Comparison of ENCODE assay signal across 1 cellular context in the genomic region with DNA sequence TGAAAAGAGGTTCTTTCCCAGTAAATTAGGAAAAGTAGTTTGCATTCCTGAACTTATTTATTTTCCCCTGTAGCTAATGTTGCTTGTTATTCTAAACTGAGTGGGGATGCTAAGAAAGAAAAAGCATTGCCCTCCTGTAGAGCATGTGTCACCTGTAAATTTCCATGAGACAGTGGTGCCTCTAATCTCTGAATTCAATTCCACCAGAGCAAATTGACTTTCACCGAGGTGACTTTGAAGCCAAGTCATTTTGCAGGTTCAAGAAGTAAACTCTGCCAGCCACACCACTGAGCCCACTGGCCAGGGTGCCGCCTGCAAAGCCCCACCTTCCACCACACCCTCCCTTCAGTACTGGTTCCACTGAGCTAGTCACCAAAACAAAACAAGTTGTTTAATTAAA.
TF ChIP-seq lines count a peak whose summit lies in the region.

No MANE protein-coding gene starts in this region.

TF ChIP-seq in GM23338, 12 proteins besides CTCF, POLR2A, EP300 and RAD21 (continued from another document):
- TF ChIP-seq, protein P1, sequence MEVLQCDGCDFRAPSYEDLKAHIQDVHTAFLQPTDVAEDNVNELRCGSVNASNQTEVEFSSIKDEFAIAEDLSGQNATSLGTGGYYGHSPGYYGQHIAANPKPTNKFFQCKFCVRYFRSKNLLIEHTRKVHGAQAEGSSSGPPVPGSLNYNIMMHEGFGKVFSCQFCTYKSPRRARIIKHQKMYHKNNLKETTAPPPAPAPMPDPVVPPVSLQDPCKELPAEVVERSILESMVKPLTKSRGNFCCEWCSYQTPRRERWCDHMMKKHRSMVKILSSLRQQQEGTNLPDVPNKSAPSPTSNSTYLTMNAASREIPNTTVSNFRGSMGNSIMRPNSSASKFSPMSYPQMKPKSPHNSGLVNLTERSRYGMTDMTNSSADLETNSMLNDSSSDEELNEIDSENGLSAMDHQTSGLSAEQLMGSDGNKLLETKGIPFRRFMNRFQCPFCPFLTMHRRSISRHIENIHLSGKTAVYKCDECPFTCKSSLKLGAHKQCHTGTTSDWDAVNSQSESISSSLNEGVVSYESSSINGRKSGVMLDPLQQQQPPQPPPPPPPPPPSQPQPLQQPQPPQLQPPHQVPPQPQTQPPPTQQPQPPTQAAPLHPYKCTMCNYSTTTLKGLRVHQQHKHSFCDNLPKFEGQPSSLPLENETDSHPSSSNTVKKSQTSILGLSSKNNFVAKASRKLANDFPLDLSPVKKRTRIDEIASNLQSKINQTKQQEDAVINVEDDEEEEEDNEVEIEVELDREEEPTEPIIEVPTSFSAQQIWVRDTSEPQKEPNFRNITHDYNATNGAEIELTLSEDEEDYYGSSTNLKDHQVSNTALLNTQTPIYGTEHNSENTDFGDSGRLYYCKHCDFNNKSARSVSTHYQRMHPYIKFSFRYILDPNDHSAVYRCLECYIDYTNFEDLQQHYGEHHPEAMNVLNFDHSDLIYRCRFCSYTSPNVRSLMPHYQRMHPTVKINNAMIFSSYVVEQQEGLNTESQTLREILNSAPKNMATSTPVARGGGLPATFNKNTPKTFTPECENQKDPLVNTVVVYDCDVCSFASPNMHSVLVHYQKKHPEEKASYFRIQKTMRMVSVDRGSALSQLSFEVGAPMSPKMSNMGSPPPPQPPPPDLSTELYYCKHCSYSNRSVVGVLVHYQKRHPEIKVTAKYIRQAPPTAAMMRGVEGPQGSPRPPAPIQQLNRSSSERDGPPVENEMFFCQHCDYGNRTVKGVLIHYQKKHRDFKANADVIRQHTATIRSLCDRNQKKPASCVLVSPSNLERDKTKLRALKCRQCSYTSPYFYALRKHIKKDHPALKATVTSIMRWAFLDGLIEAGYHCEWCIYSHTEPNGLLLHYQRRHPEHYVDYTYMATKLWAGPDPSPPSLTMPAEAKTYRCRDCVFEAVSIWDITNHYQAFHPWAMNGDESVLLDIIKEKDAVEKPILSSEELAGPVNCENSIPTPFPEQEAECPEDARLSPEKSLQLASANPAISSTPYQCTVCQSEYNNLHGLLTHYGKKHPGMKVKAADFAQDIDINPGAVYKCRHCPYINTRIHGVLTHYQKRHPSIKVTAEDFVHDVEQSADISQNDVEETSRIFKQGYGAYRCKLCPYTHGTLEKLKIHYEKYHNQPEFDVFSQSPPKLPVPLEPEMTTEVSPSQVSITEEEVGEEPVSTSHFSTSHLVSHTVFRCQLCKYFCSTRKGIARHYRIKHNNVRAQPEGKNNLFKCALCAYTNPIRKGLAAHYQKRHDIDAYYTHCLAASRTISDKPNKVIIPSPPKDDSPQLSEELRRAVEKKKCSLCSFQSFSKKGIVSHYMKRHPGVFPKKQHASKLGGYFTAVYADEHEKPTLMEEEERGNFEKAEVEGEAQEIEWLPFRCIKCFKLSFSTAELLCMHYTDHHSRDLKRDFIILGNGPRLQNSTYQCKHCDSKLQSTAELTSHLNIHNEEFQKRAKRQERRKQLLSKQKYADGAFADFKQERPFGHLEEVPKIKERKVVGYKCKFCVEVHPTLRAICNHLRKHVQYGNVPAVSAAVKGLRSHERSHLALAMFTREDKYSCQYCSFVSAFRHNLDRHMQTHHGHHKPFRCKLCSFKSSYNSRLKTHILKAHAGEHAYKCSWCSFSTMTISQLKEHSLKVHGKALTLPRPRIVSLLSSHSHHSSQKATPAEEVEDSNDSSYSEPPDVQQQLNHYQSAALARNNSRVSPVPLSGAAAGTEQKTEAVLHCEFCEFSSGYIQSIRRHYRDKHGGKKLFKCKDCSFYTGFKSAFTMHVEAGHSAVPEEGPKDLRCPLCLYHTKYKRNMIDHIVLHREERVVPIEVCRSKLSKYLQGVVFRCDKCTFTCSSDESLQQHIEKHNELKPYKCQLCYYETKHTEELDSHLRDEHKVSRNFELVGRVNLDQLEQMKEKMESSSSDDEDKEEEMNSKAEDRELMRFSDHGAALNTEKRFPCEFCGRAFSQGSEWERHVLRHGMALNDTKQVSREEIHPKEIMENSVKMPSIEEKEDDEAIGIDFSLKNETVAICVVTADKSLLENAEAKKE (CRISPR knock-in tag; IDR thresholded peaks at IDR 0.05), result no peak
- 0 out of 2 replicates have a peak, but pooled peaks have one; percentile 5 for TF ChIP-seq CREB1 (CRISPR knock-in tag; IDR thresholded peaks at IDR 0.05; ENCODE audit: low read depth)
- no peak for TF ChIP-seq STAT1 (IDR thresholded peaks at IDR 0.05; ENCODE audit: unreplicated experiment)
- TF ChIP-seq EZH2phosphoT487 (IDR thresholded peaks at IDR 0.05; ENCODE audit: unreplicated experiment), result no peak
